Comparison of ENCODE assay signal across 27 cellular contexts in the genomic region with DNA sequence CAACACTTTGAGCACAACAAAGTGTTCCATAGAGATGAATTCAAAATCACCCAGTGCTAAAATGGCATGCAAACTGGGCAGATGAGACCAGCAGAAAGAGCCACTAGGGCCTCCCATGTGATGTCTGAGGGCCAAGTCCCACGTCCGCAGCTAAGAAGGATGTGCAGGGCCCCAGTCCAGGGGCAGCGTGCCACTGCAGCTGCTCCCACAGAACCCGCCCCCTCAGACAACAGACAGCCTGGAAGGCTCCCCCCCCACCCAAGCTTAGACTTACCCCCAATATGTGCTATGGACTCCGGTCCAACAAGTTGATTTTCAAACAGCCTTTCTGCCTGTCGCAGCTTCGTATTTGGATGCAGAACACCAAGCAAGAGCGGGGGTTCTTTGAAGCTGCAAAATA. TPM values are rescaled to one million over a fixed set of nuclear protein-coding genes. Genes with fewer than 3 reads are reported as not detected.
DNase-seq lines count a peak whose midpoint lies in the region; ATAC-seq, FAIRE-seq and TF ChIP-seq lines count a peak whose summit lies in the region.
"Had no signal": no experiment of that assay in that cellular context is flagged by ENCODE, and none has a peak within 500 bp of the region (broad histone marks: within the 10 kb centered on the region; RNA-seq: fewer than 3 reads in every experiment).

No MANE protein-coding gene starts in this region.

- ATAC-seq in left ventricle myocardium superior, result no peak
- no peak for ATAC-seq in GM18505 (IDR thresholded peaks at IDR 0.05; ENCODE audit: unreplicated experiment)
- ATAC-seq in GM21447 (IDR thresholded peaks at IDR 0.05; ENCODE audit: unreplicated experiment), result no peak
- ATAC-seq: effector memory CD8-positive, alpha-beta T cell; WTC11 had no signal

- peaks cover 39% of the 10 kb centered on the region for H3K4me1 ChIP-seq in testis
- H3K4me1 ChIP-seq: gastrocnemius medialis, transverse colon had no signal

- in situ Hi-C loops in ACHN (cut with HindIII; ENCODE audit: low pct_ligation_motif_present, low pct_unique_long_range_greater_than_20kb, low sequenced_read_pairs), result no loop called here

- peak; percentile 49 for DNase-seq in cardiac septum (ENCODE audit: low spot score)
- DNase-seq in left ventricle myocardium superior, result no peak
- peak; percentile 44 to 45 for DNase-seq in frontal cortex (ENCODE audit: low spot score in 2 of 2)
- peak in 45 of 56 donors; percentile 21 to 85 (median 59) for DNase-seq in nucleus accumbens (lab: John Stamatoyannopoulos, UW)
- peak; percentile 65 for DNase-seq in testis
- DNase-seq in ACHN, result no peak
- DNase-seq: activated CD4-positive, alpha-beta T cell treated with anti-CD3 and anti-CD28 coated beads, Interleukin-2, amount 50 U/mL, for 1 hour; AML-193; CD8-positive, alpha-beta memory T cell; DMS153; effector memory CD8-positive, alpha-beta T cell; esophagus squamous epithelium; Karpas-422; kidney; NCI-H1694 treated with DMSO at 0.1 percent for 48 hours; NCI-H526 treated with DMSO at 0.1 percent for 48 hours; transverse colon had no signal

- peak overlapping the region; percentile 82 to 87 for H3K27ac ChIP-seq in testis
- H3K27ac ChIP-seq: gastrocnemius medialis, transverse colon had no signal

- TF ChIP-seq POLR2A in testis (IDR thresholded peaks at IDR 0.05) (no peak), GM18505 (IDR thresholded peaks at IDR 0.05; ENCODE audit: borderline replicate concordance, extremely low read depth, insufficient read depth, insufficient read length) (no peak)

- H3K9me3 ChIP-seq in testis, result no peaks in the 10 kb centered on the region
- H3K9me3 ChIP-seq: gastrocnemius medialis had no signal

- WGBS in testis, 2 donors, result 55% methylated on average over 7 to 8 of the region's 8 CpGs

- no peaks in the 10 kb centered on the region for H3K36me3 ChIP-seq in testis (ENCODE audit: low read depth, missing control alignments)

- no peak overlapping the region for H3K4me3 ChIP-seq in testis
- H3K4me3 ChIP-seq: esophagus squamous epithelium, gastrocnemius medialis, lung, transverse colon had no signal

- no peak for TF ChIP-seq CTCF in testis (IDR thresholded peaks at IDR 0.05)

- FAIRE-seq in frontal cortex (lab: Jason Lieb, UNC), result no peak
- FAIRE-seq: G401.6, H1, kidney, RCC 7860 had no signal

- intact Hi-C loops in cardiac septum (cut with DNase I) (no loop called here), left ventricle myocardium superior (cut with micrococcal nuclease) (no loop called here), testis (cut with DNase I; ENCODE audit: low total_unique reads) (no loop called here)

- H3K27me3 ChIP-seq in testis, result no peaks in the 10 kb centered on the region
- H3K27me3 ChIP-seq: esophagus squamous epithelium, gastrocnemius medialis, transverse colon had no signal

RNA-seq across cellular contexts. Expression of gene APMAP, which starts 14.1 kb away (rescaled TPM):
- 28.2 TPM for total RNA-seq in cardiac septum
- total RNA-seq in left ventricle myocardium superior, result 25.9 TPM
- total RNA-seq in frontal cortex, result 73.4 TPM
- 100 to 1,000 TPM in 1 of 2 donors, 10 to 100 TPM in 1; 92.3 to 105 TPM for total RNA-seq in testis
- 135 TPM for polyA plus RNA-seq in testis (ENCODE audit: insufficient read depth, low read depth, low replicate concordance)

RNA-seq across cellular contexts. Expression of gene CST7, which starts 29.4 kb away (rescaled TPM):
- total RNA-seq in cardiac septum, result 1.6 TPM
- total RNA-seq in left ventricle myocardium superior, result 0.92 TPM
- total RNA-seq in frontal cortex, result not detected
- under 1 TPM in 1 of 2 donors, not detected in 1; 0.56 TPM for total RNA-seq in testis
- polyA plus RNA-seq in testis (ENCODE audit: insufficient read depth, low read depth, low replicate concordance), result 4.1 TPM
- total RNA-seq: A172, chondrocyte, H1, WTC11 had no signal
- polyA plus RNA-seq: H1 had no signal

Comparison
In these comparisons a context has a peak if more than half of its experiments do, and no peak if none do; other contexts are left out.
1. DNase-seq: peak in cardiac septum (single experiment), frontal cortex (2 of 2), nucleus accumbens (45 of 56) and testis (single experiment); none in left ventricle myocardium superior (single experiment) and ACHN (single experiment).